In genomic region chr17:78176548-78177025, GRCh38 we compare ENCODE assay signal across 9 cellular contexts. TPM values are rescaled to one million over a fixed set of nuclear protein-coding genes. Genes with fewer than 3 reads are reported as not detected.
DNase-seq lines count a peak whose midpoint lies in the region; TF ChIP-seq lines count a peak whose summit lies in the region.
"Had no signal": no experiment of that assay in that cellular context is flagged by ENCODE, and none has a peak within 500 bp of the region (broad histone marks: within the 10 kb centered on the region; RNA-seq: fewer than 3 reads in every experiment).

No MANE protein-coding gene starts in this region.

- no peaks in the 10 kb centered on the region for H3K27me3 ChIP-seq in neural cell (ENCODE audit: insufficient read depth, low read depth, low read length)

- H3K27ac ChIP-seq in neural cell (ENCODE audit: low read length) (no peak overlapping the region), substantia nigra (ENCODE audit: low read depth, low read length, poor library complexity, severe bottlenecking) (peak overlapping the region; percentile 97)

- no peaks in the 10 kb centered on the region for H3F3A ChIP-seq in neural cell (ENCODE audit: insufficient read depth, low read length, poor library complexity, severe bottlenecking)

- no peak overlapping the region for H3K9ac ChIP-seq in neural cell (ENCODE audit: low read length)

- no peak overlapping the region for H3K4me2 ChIP-seq in neural cell (ENCODE audit: low read length)

- H2AFZ ChIP-seq in neural cell (ENCODE audit: low read depth, low read length) = no peak overlapping the region

- peak; percentile 63 for DNase-seq in DMS53 (lab: John Stamatoyannopoulos, UW)
- DNase-seq in DMS53 treated with DMSO at 0.1 percent for 48 hours (lab: John Stamatoyannopoulos, UW; ENCODE audit: unreplicated experiment) = no peak
- DNase-seq in NCI-H526 (lab: John Stamatoyannopoulos, UW) = peak; percentile 11 to 74
- DNase-seq in activated CD8-positive, alpha-beta memory T cell treated with anti-CD3 and anti-CD28 coated beads, Interleukin-2, amount 50 U/mL, for 4 hours = peak; percentile 79
- no peak for DNase-seq in epithelial cell of proximal tubule (ENCODE audit: low read depth)
- DNase-seq in substantia nigra (lab: John Stamatoyannopoulos, UW) = peak in 40 of 49 donors; percentile 14 to 78 (median 48)
- DNase-seq in middle frontal gyrus (ENCODE audit: extremely low spot score, low spot score) = no peak

- H3K4me3 ChIP-seq in epithelial cell of proximal tubule (ENCODE audit: low read depth, low read length) (no peak overlapping the region), neural cell (ENCODE audit: low read length) (no peak overlapping the region)

- no peaks in the 10 kb centered on the region for H4K20me1 ChIP-seq in neural cell (ENCODE audit: insufficient read depth)

- no peaks in the 10 kb centered on the region for H3K9me3 ChIP-seq in neural cell (ENCODE audit: low read length)

- TF ChIP-seq EP300 in neural cell (conservative IDR thresholded peaks at IDR 0.05; ENCODE audit: poor library complexity, severe bottlenecking) = no peak

- no peaks in the 10 kb centered on the region for H3K9me2 ChIP-seq in neural cell (ENCODE audit: insufficient read depth, low read length)

- TF ChIP-seq CTCF in epithelial cell of proximal tubule (conservative IDR thresholded peaks at IDR 0.05; ENCODE audit: low read depth, low read length) (peak; percentile 81), neural cell (IDR thresholded peaks at IDR 0.05; ENCODE audit: poor library complexity, severe bottlenecking) (peak; percentile 64)

- TF ChIP-seq RAD21 in neural cell (conservative IDR thresholded peaks at IDR 0.05) = no peak

- H3K36me3 ChIP-seq in neural cell (ENCODE audit: insufficient read depth, low read length) = no peaks in the 10 kb centered on the region

- no peaks in the 10 kb centered on the region for H3K79me2 ChIP-seq in neural cell (replicated peaks; ENCODE audit: insufficient read depth, low read length)

TF ChIP-seq in neural cell, 6 proteins besides CTCF, POLR2A, EP300 and RAD21:
- TF ChIP-seq REST (IDR thresholded peaks at IDR 0.05; ENCODE audit: borderline replicate concordance) (no peak), SMC3 (conservative IDR thresholded peaks at IDR 0.05; ENCODE audit: poor library complexity) (no peak), MXI1 (conservative IDR thresholded peaks at IDR 0.05; ENCODE audit: poor library complexity, severe bottlenecking) (no peak), TAF1 (IDR thresholded peaks at IDR 0.05; ENCODE audit: low read depth) (no peak), POLR2AphosphoS5 (IDR thresholded peaks at IDR 0.05) (no peak), EZH2 (IDR thresholded peaks at IDR 0.05; ENCODE audit: borderline replicate concordance, insufficient read depth, low read length, poor library complexity, severe bottlenecking) (no peak)

RNA-seq across cellular contexts. Expression of gene SYNGR2, which starts 8.2 kb away (rescaled TPM):
- total RNA-seq in epithelial cell of proximal tubule = 66.7 and 137 TPM in 2 replicates
- polyA plus RNA-seq in neural cell = 2.7 and 3.9 TPM in 2 replicates
- 3.2 and 4.4 TPM in 2 replicates for polyA minus RNA-seq in neural cell

RNA-seq across cellular contexts. Expression of gene TK1, which starts 10.3 kb away (rescaled TPM):
- total RNA-seq in epithelial cell of proximal tubule = 245 and 276 TPM in 2 replicates
- polyA plus RNA-seq in neural cell = 1.1 TPM in 1 of 2 replicates, not detected in the other
- polyA minus RNA-seq in neural cell = 0.49 TPM in 1 of 2 replicates, not detected in the other

RNA-seq across cellular contexts. Expression of gene AFMID, which starts 10.6 kb away (rescaled TPM):
- total RNA-seq in epithelial cell of proximal tubule = 29.5 and 47.2 TPM in 2 replicates
- 15.8 and 27.1 TPM in 2 replicates for polyA plus RNA-seq in neural cell
- polyA minus RNA-seq in neural cell = 7.5 and 16.1 TPM in 2 replicates

RNA-seq across cellular contexts. Expression of gene C17orf99, which starts 30.4 kb away (rescaled TPM):
- total RNA-seq in epithelial cell of proximal tubule = not detected in 2 replicates
- polyA plus RNA-seq in neural cell = not detected in 2 replicates
- not detected in 2 replicates for polyA minus RNA-seq in neural cell
- total RNA-seq: myocyte had no signal

RNA-seq across cellular contexts. Expression of gene BIRC5, which starts 37.5 kb away (rescaled TPM):
- total RNA-seq in epithelial cell of proximal tubule = 68.0 and 129 TPM in 2 replicates
- polyA plus RNA-seq in neural cell = 1.4 and 2.3 TPM in 2 replicates
- 1.4 and 3.2 TPM in 2 replicates for polyA minus RNA-seq in neural cell

Comparison
In these comparisons a context has a peak if more than half of its experiments do, and no peak if none do; other contexts are left out.
1. DNase-seq: peak in DMS53 (single experiment), NCI-H526 (2 of 2), activated CD8-positive, alpha-beta memory T cell treated with anti-CD3 and anti-CD28 coated beads, Interleukin-2, amount 50 U/mL, for 4 hours (single experiment) and substantia nigra (40 of 49); none in DMS53 treated with DMSO at 0.1 percent for 48 hours (single experiment), epithelial cell of proximal tubule (single experiment) and middle frontal gyrus (single experiment).